In the genomic region with DNA sequence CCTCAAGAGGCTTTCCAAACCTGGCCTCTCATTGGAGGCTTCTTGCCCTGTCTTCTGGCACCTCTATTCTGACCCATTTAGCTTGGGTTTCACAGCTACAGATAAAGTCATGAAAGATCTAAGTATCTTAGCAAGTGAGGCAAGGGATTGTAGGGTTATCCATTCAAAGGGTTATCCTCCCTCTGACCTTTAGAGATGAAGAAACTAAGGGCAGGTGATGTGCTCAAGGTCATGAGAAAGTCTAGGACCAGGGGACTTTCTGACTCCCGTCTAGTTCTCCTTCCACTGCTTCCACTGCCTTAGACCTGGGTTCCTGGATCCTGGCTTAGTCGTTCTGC, we compare ENCODE assay signal across 1 cellular context.
TF ChIP-seq lines count a peak whose summit lies in the region.

No MANE protein-coding gene starts in this region.

TF ChIP-seq in SK-N-SH, 30 proteins besides CTCF, POLR2A, EP300 and RAD21 (continued from another document):
- TF ChIP-seq, protein P1, sequence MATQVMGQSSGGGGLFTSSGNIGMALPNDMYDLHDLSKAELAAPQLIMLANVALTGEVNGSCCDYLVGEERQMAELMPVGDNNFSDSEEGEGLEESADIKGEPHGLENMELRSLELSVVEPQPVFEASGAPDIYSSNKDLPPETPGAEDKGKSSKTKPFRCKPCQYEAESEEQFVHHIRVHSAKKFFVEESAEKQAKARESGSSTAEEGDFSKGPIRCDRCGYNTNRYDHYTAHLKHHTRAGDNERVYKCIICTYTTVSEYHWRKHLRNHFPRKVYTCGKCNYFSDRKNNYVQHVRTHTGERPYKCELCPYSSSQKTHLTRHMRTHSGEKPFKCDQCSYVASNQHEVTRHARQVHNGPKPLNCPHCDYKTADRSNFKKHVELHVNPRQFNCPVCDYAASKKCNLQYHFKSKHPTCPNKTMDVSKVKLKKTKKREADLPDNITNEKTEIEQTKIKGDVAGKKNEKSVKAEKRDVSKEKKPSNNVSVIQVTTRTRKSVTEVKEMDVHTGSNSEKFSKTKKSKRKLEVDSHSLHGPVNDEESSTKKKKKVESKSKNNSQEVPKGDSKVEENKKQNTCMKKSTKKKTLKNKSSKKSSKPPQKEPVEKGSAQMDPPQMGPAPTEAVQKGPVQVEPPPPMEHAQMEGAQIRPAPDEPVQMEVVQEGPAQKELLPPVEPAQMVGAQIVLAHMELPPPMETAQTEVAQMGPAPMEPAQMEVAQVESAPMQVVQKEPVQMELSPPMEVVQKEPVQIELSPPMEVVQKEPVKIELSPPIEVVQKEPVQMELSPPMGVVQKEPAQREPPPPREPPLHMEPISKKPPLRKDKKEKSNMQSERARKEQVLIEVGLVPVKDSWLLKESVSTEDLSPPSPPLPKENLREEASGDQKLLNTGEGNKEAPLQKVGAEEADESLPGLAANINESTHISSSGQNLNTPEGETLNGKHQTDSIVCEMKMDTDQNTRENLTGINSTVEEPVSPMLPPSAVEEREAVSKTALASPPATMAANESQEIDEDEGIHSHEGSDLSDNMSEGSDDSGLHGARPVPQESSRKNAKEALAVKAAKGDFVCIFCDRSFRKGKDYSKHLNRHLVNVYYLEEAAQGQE (IDR thresholded peaks at IDR 0.05; ENCODE audit: low read depth, low read length), result no peak
- no peak for TF ChIP-seq RCOR1 (IDR thresholded peaks at IDR 0.05; ENCODE audit: low read length)
- TF ChIP-seq, protein P2, sequence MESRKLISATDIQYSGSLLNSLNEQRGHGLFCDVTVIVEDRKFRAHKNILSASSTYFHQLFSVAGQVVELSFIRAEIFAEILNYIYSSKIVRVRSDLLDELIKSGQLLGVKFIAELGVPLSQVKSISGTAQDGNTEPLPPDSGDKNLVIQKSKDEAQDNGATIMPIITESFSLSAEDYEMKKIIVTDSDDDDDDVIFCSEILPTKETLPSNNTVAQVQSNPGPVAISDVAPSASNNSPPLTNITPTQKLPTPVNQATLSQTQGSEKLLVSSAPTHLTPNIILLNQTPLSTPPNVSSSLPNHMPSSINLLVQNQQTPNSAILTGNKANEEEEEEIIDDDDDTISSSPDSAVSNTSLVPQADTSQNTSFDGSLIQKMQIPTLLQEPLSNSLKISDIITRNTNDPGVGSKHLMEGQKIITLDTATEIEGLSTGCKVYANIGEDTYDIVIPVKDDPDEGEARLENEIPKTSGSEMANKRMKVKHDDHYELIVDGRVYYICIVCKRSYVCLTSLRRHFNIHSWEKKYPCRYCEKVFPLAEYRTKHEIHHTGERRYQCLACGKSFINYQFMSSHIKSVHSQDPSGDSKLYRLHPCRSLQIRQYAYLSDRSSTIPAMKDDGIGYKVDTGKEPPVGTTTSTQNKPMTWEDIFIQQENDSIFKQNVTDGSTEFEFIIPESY (IDR thresholded peaks at IDR 0.05; ENCODE audit: borderline replicate concordance, low read depth), result no peak
- TF ChIP-seq MXI1 (IDR thresholded peaks at IDR 0.05; ENCODE audit: low read depth, low read length), result no peak
- TF ChIP-seq, protein P3, sequence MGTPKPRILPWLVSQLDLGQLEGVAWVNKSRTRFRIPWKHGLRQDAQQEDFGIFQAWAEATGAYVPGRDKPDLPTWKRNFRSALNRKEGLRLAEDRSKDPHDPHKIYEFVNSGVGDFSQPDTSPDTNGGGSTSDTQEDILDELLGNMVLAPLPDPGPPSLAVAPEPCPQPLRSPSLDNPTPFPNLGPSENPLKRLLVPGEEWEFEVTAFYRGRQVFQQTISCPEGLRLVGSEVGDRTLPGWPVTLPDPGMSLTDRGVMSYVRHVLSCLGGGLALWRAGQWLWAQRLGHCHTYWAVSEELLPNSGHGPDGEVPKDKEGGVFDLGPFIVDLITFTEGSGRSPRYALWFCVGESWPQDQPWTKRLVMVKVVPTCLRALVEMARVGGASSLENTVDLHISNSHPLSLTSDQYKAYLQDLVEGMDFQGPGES (IDR thresholded peaks at IDR 0.05; ENCODE audit: low read depth, low read length), result no peak
- TF ChIP-seq GABPA (IDR thresholded peaks at IDR 0.05; ENCODE audit: low read depth), result no peak
- peak; percentile 6 for TF ChIP-seq CHD2 (IDR thresholded peaks at IDR 0.05; ENCODE audit: low read length, partially characterized antibody)
TF ChIP-seq in SK-N-SH: peak in this region for 3.
